ENCODE assay signal across 22 cellular contexts in the genomic region with DNA sequence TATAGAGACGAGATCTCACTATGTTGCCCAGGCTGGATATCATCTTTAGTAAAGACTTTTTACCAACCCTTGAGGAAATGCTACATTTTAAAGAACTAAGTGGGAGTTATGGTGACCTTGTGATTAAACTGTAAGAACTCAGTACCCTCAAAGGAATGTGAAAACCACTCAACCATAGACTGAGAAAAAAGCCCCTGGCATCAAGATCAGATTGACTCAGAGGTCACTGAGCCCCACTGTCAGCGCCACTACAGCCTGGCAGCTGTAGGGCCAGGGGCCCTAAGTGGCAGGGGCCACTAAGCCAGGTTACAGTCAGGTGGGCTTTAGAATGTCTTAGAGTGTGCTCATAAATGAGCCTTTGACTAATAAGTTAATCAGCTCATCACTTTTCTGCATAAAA. TPM values are rescaled to one million over a fixed set of nuclear protein-coding genes. Genes with fewer than 3 reads are reported as not detected.
DNase-seq lines count a peak whose midpoint lies in the region; ATAC-seq, FAIRE-seq and TF ChIP-seq lines count a peak whose summit lies in the region.
"Had no signal": no experiment of that assay in that cellular context is flagged by ENCODE, and none has a peak within 500 bp of the region (broad histone marks: within the 10 kb centered on the region; RNA-seq: fewer than 3 reads in every experiment).

No MANE protein-coding gene starts in this region.

- no peak overlapping the region for H3K27ac ChIP-seq in adrenal gland
- H3K27ac ChIP-seq: 22Rv1, PC-9 had no signal

- DNase-seq in activated CD8-positive, alpha-beta T cell treated with anti-CD3 and anti-CD28 coated beads for 36 hours: no peak
- DNase-seq in activated CD8-positive, alpha-beta T cell treated with anti-CD3 and anti-CD28 coated beads, Interleukin-2, amount 10 ng/mL, durations not matched to agents 7 days and 5 days: no peak
- DNase-seq in RCC 7860 (ENCODE audit: low spot score) (peak; percentile 78), kidney epithelial cell (ENCODE audit: low read depth) (peak; percentile 18), adrenal gland (no peak), NCI-H510A (lab: John Stamatoyannopoulos, UW) (no peak)
- DNase-seq in stimulated activated naive B cell treated with anti-CD40 and anti-IgM and Interleukin-4, amounts not matched to agents 10 μg/mL and 1 μg/mL and 100 μg/mL, for 72 hours: no peak
- DNase-seq: DMS 273 treated with DMSO at 0.1 percent for 48 hours, GDM1, GOT3, KG1, NCI-H1048, NCI-H1436 treated with DMSO at 0.1 percent for 48 hours, NCI-H2081, NCI-H774, PC-9 had no signal

- CTCF ChIA-PET in activated CD8-positive, alpha-beta T cell treated with anti-CD3 and anti-CD28 coated beads for 36 hours (lab: Charles Lee): no interaction called here
- CTCF ChIA-PET in activated CD8-positive, alpha-beta T cell treated with anti-CD3 and anti-CD28 coated beads, Interleukin-2, amount 10 ng/mL, durations not matched to agents 7 days and 5 days (lab: Charles Lee): interaction anchor here (0.9 kb wide), 1 partner anchor 44 kb away, joined by 3 read pairs; no protein-coding TSS in a partner anchor

- no peak overlapping the region for H3K4me3 ChIP-seq in kidney epithelial cell (ENCODE audit: low read depth, low read length)
- H3K4me3 ChIP-seq in adrenal gland: no peak overlapping the region
- H3K4me3 ChIP-seq: PC-9 had no signal

- H3K4me3 Mint-ChIP-seq in activated CD8-positive, alpha-beta T cell treated with anti-CD3 and anti-CD28 coated beads for 36 hours: no peak overlapping the region
- no peak overlapping the region for H3K4me3 Mint-ChIP-seq in activated CD8-positive, alpha-beta T cell treated with anti-CD3 and anti-CD28 coated beads, Interleukin-2, amount 10 ng/mL, durations not matched to agents 7 days and 5 days
- H3K4me3 Mint-ChIP-seq in stimulated activated naive B cell treated with anti-CD40 and anti-IgM and Interleukin-4, amounts not matched to agents 10 μg/mL and 1 μg/mL and 100 μg/mL, for 72 hours: no peak overlapping the region

- TF ChIP-seq CTCF in activated CD8-positive, alpha-beta T cell treated with anti-CD3 and anti-CD28 coated beads for 36 hours (IDR thresholded peaks at IDR 0.05): no peak
- no peak for TF ChIP-seq CTCF in kidney epithelial cell (IDR thresholded peaks at IDR 0.05; ENCODE audit: insufficient read depth, low read length, poor library complexity, severe bottlenecking)
- TF ChIP-seq CTCF in adrenal gland (IDR thresholded peaks at IDR 0.05): no peak

- H3K9me3 Mint-ChIP-seq in activated CD8-positive, alpha-beta T cell treated with anti-CD3 and anti-CD28 coated beads for 36 hours: peaks cover 5% of the 10 kb centered on the region
- H3K9me3 Mint-ChIP-seq in activated CD8-positive, alpha-beta T cell treated with anti-CD3 and anti-CD28 coated beads, Interleukin-2, amount 10 ng/mL, durations not matched to agents 7 days and 5 days (ENCODE audit: insufficient read depth): no peaks in the 10 kb centered on the region
- H3K9me3 Mint-ChIP-seq in stimulated activated naive B cell treated with anti-CD40 and anti-IgM and Interleukin-4, amounts not matched to agents 10 μg/mL and 1 μg/mL and 100 μg/mL, for 72 hours: peaks cover 0 to 2% of the 10 kb centered on the region in 2 donors

- peak overlapping the region; percentile 55 for H3K27ac Mint-ChIP-seq in activated CD8-positive, alpha-beta T cell treated with anti-CD3 and anti-CD28 coated beads for 36 hours
- H3K27ac Mint-ChIP-seq in activated CD8-positive, alpha-beta T cell treated with anti-CD3 and anti-CD28 coated beads, Interleukin-2, amount 10 ng/mL, durations not matched to agents 7 days and 5 days: no peak overlapping the region
- H3K27ac Mint-ChIP-seq in stimulated activated naive B cell treated with anti-CD40 and anti-IgM and Interleukin-4, amounts not matched to agents 10 μg/mL and 1 μg/mL and 100 μg/mL, for 72 hours: no peak overlapping the region

- FAIRE-seq in RCC 7860 (lab: Jason Lieb, UNC): peak; percentile 93
- FAIRE-seq: GM12891, GM18507, HepG2 had no signal

- intact Hi-C loops in activated CD8-positive, alpha-beta T cell treated with anti-CD3 and anti-CD28 coated beads for 36 hours (cut with micrococcal nuclease): no loop called here
- intact Hi-C loops in adrenal gland (cut with DNase I): no loop called here

- H3K4me1 ChIP-seq in adrenal gland (replicated peaks in 1 of 2): no peaks in the 10 kb centered on the region

- ATAC-seq in activated CD8-positive, alpha-beta T cell treated with anti-CD3 and anti-CD28 coated beads for 36 hours: peak; percentile 68
- ATAC-seq in activated CD8-positive, alpha-beta T cell treated with anti-CD3 and anti-CD28 coated beads, Interleukin-2, amount 10 ng/mL, durations not matched to agents 7 days and 5 days: no peak
- ATAC-seq in stimulated activated naive B cell treated with anti-CD40 and anti-IgM and Interleukin-4, amounts not matched to agents 10 μg/mL and 1 μg/mL and 100 μg/mL, for 72 hours (replicated peaks): peak; percentile 57 to 71
- no peak for ATAC-seq in GM19328 (IDR thresholded peaks at IDR 0.05; ENCODE audit: unreplicated experiment)
- ATAC-seq: HepG2 had no signal

- H3K4me1 Mint-ChIP-seq in activated CD8-positive, alpha-beta T cell treated with anti-CD3 and anti-CD28 coated beads for 36 hours (ENCODE audit: low read depth): peaks cover 37% of the 10 kb centered on the region
- H3K4me1 Mint-ChIP-seq in activated CD8-positive, alpha-beta T cell treated with anti-CD3 and anti-CD28 coated beads, Interleukin-2, amount 10 ng/mL, durations not matched to agents 7 days and 5 days (ENCODE audit: low read depth): peaks cover 14% of the 10 kb centered on the region
- H3K4me1 Mint-ChIP-seq in stimulated activated naive B cell treated with anti-CD40 and anti-IgM and Interleukin-4, amounts not matched to agents 10 μg/mL and 1 μg/mL and 100 μg/mL, for 72 hours: peaks cover 5 to 16% of the 10 kb centered on the region in 2 donors

- no peak for TF ChIP-seq POLR2A in adrenal gland (IDR thresholded peaks at IDR 0.05)

- no peaks in the 10 kb centered on the region for H3K36me3 ChIP-seq in kidney epithelial cell (ENCODE audit: control insufficient read depth, insufficient read depth, low read length)
- H3K36me3 ChIP-seq in adrenal gland (replicated peaks in 1 of 2): no peaks in the 10 kb centered on the region

- peaks cover 63% of the 10 kb centered on the region for H3K36me3 Mint-ChIP-seq in activated CD8-positive, alpha-beta T cell treated with anti-CD3 and anti-CD28 coated beads for 36 hours (ENCODE audit: low read depth)
- peaks cover 73% of the 10 kb centered on the region for H3K36me3 Mint-ChIP-seq in activated CD8-positive, alpha-beta T cell treated with anti-CD3 and anti-CD28 coated beads, Interleukin-2, amount 10 ng/mL, durations not matched to agents 7 days and 5 days (ENCODE audit: low read depth)
- H3K36me3 Mint-ChIP-seq in stimulated activated naive B cell treated with anti-CD40 and anti-IgM and Interleukin-4, amounts not matched to agents 10 μg/mL and 1 μg/mL and 100 μg/mL, for 72 hours: peaks cover 35 to 41% of the 10 kb centered on the region in 2 donors

- no peaks in the 10 kb centered on the region for H3K27me3 Mint-ChIP-seq in activated CD8-positive, alpha-beta T cell treated with anti-CD3 and anti-CD28 coated beads for 36 hours
- no peaks in the 10 kb centered on the region for H3K27me3 Mint-ChIP-seq in activated CD8-positive, alpha-beta T cell treated with anti-CD3 and anti-CD28 coated beads, Interleukin-2, amount 10 ng/mL, durations not matched to agents 7 days and 5 days (ENCODE audit: low read depth)
- H3K27me3 Mint-ChIP-seq in stimulated activated naive B cell treated with anti-CD40 and anti-IgM and Interleukin-4, amounts not matched to agents 10 μg/mL and 1 μg/mL and 100 μg/mL, for 72 hours: no peaks in the 10 kb centered on the region

- H3K27me3 ChIP-seq in kidney epithelial cell (ENCODE audit: control insufficient read depth, insufficient read depth, low read length): no peaks in the 10 kb centered on the region
- no peaks in the 10 kb centered on the region for H3K27me3 ChIP-seq in adrenal gland

- H3K9me3 ChIP-seq in adrenal gland (replicated peaks in 1 of 3): no peaks in the 10 kb centered on the region

- 63 to 81% (median 70%) methylated on average over 2 of the region's 2 CpGs for WGBS in adrenal gland, 4 donors

- POLR2A ChIA-PET in activated CD8-positive, alpha-beta T cell treated with anti-CD3 and anti-CD28 coated beads for 36 hours (lab: Charles Lee): interaction anchor here (0.9 to 1.5 kb wide), 2 partner anchors 10 to 46 kb away, joined by 3 read pairs; no protein-coding TSS in a partner anchor
- POLR2A ChIA-PET in activated CD8-positive, alpha-beta T cell treated with anti-CD3 and anti-CD28 coated beads, Interleukin-2, amount 10 ng/mL, durations not matched to agents 7 days and 5 days (lab: Charles Lee): no interaction called here

RNA-seq across cellular contexts. Expression of a gene that starts 55.9 kb away (rescaled TPM):
- total RNA-seq in activated CD8-positive, alpha-beta T cell treated with anti-CD3 and anti-CD28 coated beads for 36 hours: 10 to 100 TPM; 61.9 to 64.8 TPM
- 10 to 100 TPM; 75.9 to 76.0 TPM for total RNA-seq in activated CD8-positive, alpha-beta T cell treated with anti-CD3 and anti-CD28 coated beads, Interleukin-2, amount 10 ng/mL, durations not matched to agents 7 days and 5 days
- total RNA-seq in kidney epithelial cell (0.07 and 1.8 TPM in 2 replicates), adrenal gland (10 to 100 TPM in 4 of 8 donors, 1 to 10 TPM in 3, under 1 TPM in 1; 0.60 to 16.1 (median 9.9) TPM)
- 1 to 10 TPM; 3.6 to 5.5 (median 4.8) TPM for polyA plus RNA-seq in adrenal gland
- total RNA-seq: HepG2, NCI-H460, PC-9 had no signal

Comparison
In these comparisons a context has a peak if more than half of its experiments do, and no peak if none do; other contexts are left out.
1. ATAC-seq: peak in activated CD8-positive, alpha-beta T cell treated with anti-CD3 and anti-CD28 coated beads for 36 hours (single experiment) and stimulated activated naive B cell treated with anti-CD40 and anti-IgM and Interleukin-4, amounts not matched to agents 10 μg/mL and 1 μg/mL and 100 μg/mL, for 72 hours (2 of 2); none in activated CD8-positive, alpha-beta T cell treated with anti-CD3 and anti-CD28 coated beads, Interleukin-2, amount 10 ng/mL, durations not matched to agents 7 days and 5 days (single experiment) and GM19328 (single experiment).
2. DNase-seq: peak in RCC 7860 (single experiment) and kidney epithelial cell (single experiment); none in activated CD8-positive, alpha-beta T cell treated with anti-CD3 and anti-CD28 coated beads for 36 hours (single experiment), activated CD8-positive, alpha-beta T cell treated with anti-CD3 and anti-CD28 coated beads, Interleukin-2, amount 10 ng/mL, durations not matched to agents 7 days and 5 days (single experiment), stimulated activated naive B cell treated with anti-CD40 and anti-IgM and Interleukin-4, amounts not matched to agents 10 μg/mL and 1 μg/mL and 100 μg/mL, for 72 hours (single experiment), adrenal gland (0 of 7) and NCI-H510A (single experiment).